Comparison of ENCODE assay signal across 14 cellular contexts in genomic region chr5:14416709-14417108, GRCh38.
A peak's percentile ranks its signal among the peaks of the same experiment; 100 is the strongest.
DNase-seq lines count a peak whose midpoint lies in the region; ATAC-seq and TF ChIP-seq lines count a peak whose summit lies in the region.
"Had no signal": no experiment of that assay in that cellular context is flagged by ENCODE, and none has a peak within 500 bp of the region (broad histone marks: within the 10 kb centered on the region; RNA-seq: fewer than 3 reads in every experiment).

No MANE protein-coding gene starts in this region.

- intact Hi-C loops in esophagus squamous epithelium (cut with DNase I): no loop called here
- intact Hi-C loops in sigmoid colon (cut with DNase I): no loop called here

- H3K36me3 ChIP-seq in esophagus squamous epithelium: peaks cover 6 to 93% (median 7%) of the 10 kb centered on the region in 3 donors
- peaks cover 9 to 64% (median 34%) of the 10 kb centered on the region in 4 donors for H3K36me3 ChIP-seq in sigmoid colon

- peak overlapping the region in 3 of 4 donors; percentile 9 to 57 (median 49) for H3K27ac ChIP-seq in esophagus squamous epithelium
- H3K27ac ChIP-seq in sigmoid colon: peak overlapping the region in 3 of 4 donors; percentile 19 to 61 (median 51)
- H3K27ac ChIP-seq: psoas muscle had no signal

- H3K27me3 ChIP-seq in esophagus squamous epithelium: no peaks in the 10 kb centered on the region
- no peaks in the 10 kb centered on the region for H3K27me3 ChIP-seq in sigmoid colon

- ATAC-seq in SK-N-SH treated with all-trans-retinoic acid at 6 μM for 48 hours: peak; percentile 5
- no peak for ATAC-seq in HG03039 (IDR thresholded peaks at IDR 0.05; ENCODE audit: unreplicated experiment)
- ATAC-seq: CD8-positive, alpha-beta T cell; effector memory CD8-positive, alpha-beta T cell had no signal

- no peak for TF ChIP-seq POLR2A in esophagus squamous epithelium (IDR thresholded peaks at IDR 0.05)
- TF ChIP-seq POLR2A in sigmoid colon (IDR thresholded peaks at IDR 0.05): no peak

- DNase-seq in ELF-1 (ENCODE audit: low read depth, low spot score) (peak; percentile 52), esophagus squamous epithelium (lab: John Stamatoyannopoulos, UW) (no peak), sigmoid colon (no peak), NCI-H345 treated with DMSO at 0.1 percent for 48 hours (lab: John Stamatoyannopoulos, UW; ENCODE audit: unreplicated experiment) (no peak), T-helper 1 cell (no peak), cerebellum (ENCODE audit: low spot score) (no peak)
- DNase-seq: CD8-positive, alpha-beta T cell; effector memory CD8-positive, alpha-beta T cell; OCI-M1; psoas muscle; stimulated activated CD4-positive, alpha-beta T cell treated with anti-CD3 and anti-CD28 coated beads, Interleukin-4, amount 100 ng/mL, for 4 hours; T-helper 9 cell had no signal

- 60 to 86% methylated on average over 1 to 5 of the region's 11 CpGs for WGBS in esophagus squamous epithelium, 2 donors
- 83 to 89% methylated on average over 11 of the region's 11 CpGs for WGBS in sigmoid colon, 2 donors

- H3K4me1 ChIP-seq in esophagus squamous epithelium (peaks cover 0 to 27% (median 3%) of the 10 kb centered on the region in 3 donors), sigmoid colon (peaks cover 0 to 16% (median 4%) of the 10 kb centered on the region in 4 donors)
- H3K4me1 ChIP-seq: psoas muscle had no signal

- no peak for TF ChIP-seq CTCF in esophagus squamous epithelium (IDR thresholded peaks at IDR 0.05)
- TF ChIP-seq CTCF in sigmoid colon (IDR thresholded peaks at IDR 0.05): no peak

- TF ChIP-seq EP300 in sigmoid colon (IDR thresholded peaks at IDR 0.05): no peak

- H3K4me3 ChIP-seq in esophagus squamous epithelium (no peak overlapping the region), sigmoid colon (no peak overlapping the region)
- H3K4me3 ChIP-seq: psoas muscle had no signal

- H3K9me3 ChIP-seq in esophagus squamous epithelium (no peaks in the 10 kb centered on the region), sigmoid colon (no peaks in the 10 kb centered on the region)
- H3K9me3 ChIP-seq: psoas muscle had no signal

TF ChIP-seq in SK-N-SH treated with all-trans-retinoic acid at 6 μM for 48 hours, 23 proteins besides CTCF, POLR2A, EP300 and RAD21:
- TF ChIP-seq CSRNP3 (CRISPR knock-in tag; IDR thresholded peaks at IDR 0.05) (no peak), PATZ1 (CRISPR knock-in tag; IDR thresholded peaks at IDR 0.05; ENCODE audit: borderline replicate concordance) (no peak), SNAI2 (CRISPR knock-in tag; IDR thresholded peaks at IDR 0.05) (0 out of 2 replicates have a peak, but pooled peaks have one; percentile 37), ZC3H10 (CRISPR knock-in tag; IDR thresholded peaks at IDR 0.05) (no peak), OSR1 (CRISPR knock-in tag; IDR thresholded peaks at IDR 0.05) (no peak), GLIS3 (CRISPR knock-in tag; IDR thresholded peaks at IDR 0.05) (0 out of 2 replicates have a peak, but pooled peaks have one; percentile 10), TCF4 (CRISPR knock-in tag; IDR thresholded peaks at IDR 0.05; ENCODE audit: borderline replicate concordance) (no peak), CSDC2 (CRISPR knock-in tag; IDR thresholded peaks at IDR 0.05) (peak; percentile 73; the same call in 1 of the 2 replicates), PPARA (CRISPR knock-in tag; IDR thresholded peaks at IDR 0.05; ENCODE audit: borderline replicate concordance) (no peak)
